ENCODE assay signal across 8 cellular contexts in the genomic region with DNA sequence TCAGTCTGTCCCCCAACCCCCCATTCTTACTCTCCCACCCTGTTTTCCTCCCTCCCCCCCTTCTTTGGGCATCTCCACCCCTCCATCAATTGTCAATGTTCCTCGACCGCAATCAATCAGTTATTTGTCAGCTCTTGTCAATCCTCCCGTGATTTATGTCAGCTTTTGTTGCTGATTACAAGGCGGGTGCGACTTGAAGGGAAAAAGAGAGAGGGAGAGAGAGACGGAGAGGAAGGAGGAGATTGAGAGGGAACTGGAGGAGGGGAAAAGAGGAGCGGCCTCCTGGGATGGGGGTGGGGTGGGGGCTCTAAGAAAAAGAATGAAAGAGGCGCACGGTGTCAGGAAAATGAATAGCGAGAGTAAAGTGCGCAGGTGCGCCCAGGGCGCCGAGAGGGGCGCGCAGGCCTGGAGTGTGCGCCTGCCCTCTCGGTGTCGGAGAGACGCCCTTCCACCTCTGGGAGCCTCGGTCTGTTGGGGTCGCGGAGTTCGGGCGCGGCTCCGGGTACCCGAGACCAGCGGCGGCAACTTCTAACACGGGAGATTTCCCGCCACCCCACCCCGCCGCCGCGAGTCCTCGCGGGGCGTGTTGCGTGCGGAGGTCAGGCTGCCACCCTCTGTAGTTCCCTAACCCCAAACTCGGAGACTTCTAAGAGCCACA. TPM values are rescaled to one million over a fixed set of nuclear protein-coding genes. Genes with fewer than 3 reads are reported as not detected.
DNase-seq lines count a peak whose midpoint lies in the region; ATAC-seq and TF ChIP-seq lines count a peak whose summit lies in the region.

No MANE protein-coding gene starts in this region.

- H3K27ac ChIP-seq in BLaER1 treated with 17β-estradiol and CSF1 and Interleukin-3, amounts not matched to agents 10 nM and 100 nM: peak overlapping the region in 6 of 11 experiments; percentile 26 to 93 (median 62); a peak in 12 of 22 replicates
- H3K27ac ChIP-seq in esophagus muscularis mucosa (replicated peaks in 1 of 4) (peak overlapping the region; percentile 99 to 100 (median 100)), neural cell (ENCODE audit: low read length) (peak overlapping the region; percentile 99)

- H3K4me1 ChIP-seq in BLaER1 treated with 17β-estradiol and CSF1 and Interleukin-3, amounts not matched to agents 10 nM and 100 nM: peaks cover 19 to 40% (median 33%) of the 10 kb centered on the region in 10 experiments
- H3K4me1 ChIP-seq in esophagus muscularis mucosa: peaks cover 19 to 57% (median 49%) of the 10 kb centered on the region in 4 donors

- H2AFZ ChIP-seq in neural cell (ENCODE audit: low read depth, low read length): no peak overlapping the region

- H3K36me3 ChIP-seq in BLaER1 treated with 17β-estradiol and CSF1 and Interleukin-3, amounts not matched to agents 10 nM and 100 nM: peaks cover 5 to 35% (median 10%) of the 10 kb centered on the region in 11 experiments; a peak in 15 of 22 replicates
- peaks cover 12 to 18% (median 13%) of the 10 kb centered on the region in 4 donors for H3K36me3 ChIP-seq in esophagus muscularis mucosa
- peaks cover 14% of the 10 kb centered on the region for H3K36me3 ChIP-seq in neural cell (ENCODE audit: insufficient read depth, low read length)

- intact Hi-C loops in esophagus muscularis mucosa (cut with DNase I): loop anchor here (5.0 to 10.0 kb wide), 4 partner anchors 215 to 900 kb away; no protein-coding TSS in a partner anchor

- no peak for ATAC-seq in HG02571 (IDR thresholded peaks at IDR 0.05; ENCODE audit: unreplicated experiment)

- peak; percentile 23 for TF ChIP-seq RAD21 in neural cell (conservative IDR thresholded peaks at IDR 0.05)

- under 1% methylated on average over 20 of the region's 42 CpGs for WGBS in esophagus muscularis mucosa

- peaks cover 5 to 40% (median 22%) of the 10 kb centered on the region in 11 experiments for H3K9me3 ChIP-seq in BLaER1 treated with 17β-estradiol and CSF1 and Interleukin-3, amounts not matched to agents 10 nM and 100 nM (replicated peaks in 1 of 11)
- H3K9me3 ChIP-seq in esophagus muscularis mucosa (no peaks in the 10 kb centered on the region), neural cell (ENCODE audit: low read length) (no peaks in the 10 kb centered on the region)

- H4K20me1 ChIP-seq in BLaER1 treated with 17β-estradiol and CSF1 and Interleukin-3, amounts not matched to agents 10 nM and 100 nM: peaks cover 8 to 59% (median 34%) of the 10 kb centered on the region in 11 experiments; a peak in 20 of 22 replicates
- H4K20me1 ChIP-seq in neural cell (ENCODE audit: insufficient read depth): peaks cover 20% of the 10 kb centered on the region

- peak overlapping the region; percentile 72 to 99 (median 86) for H3K4me3 ChIP-seq in BLaER1 treated with 17β-estradiol and CSF1 and Interleukin-3, amounts not matched to agents 10 nM and 100 nM
- H3K4me3 ChIP-seq in esophagus muscularis mucosa: peak overlapping the region; percentile 86 to 100 (median 96)
- peak overlapping the region; percentile 94 for H3K4me3 ChIP-seq in neural cell (ENCODE audit: low read length)

- DNase-seq in HK-2 (ENCODE audit: unreplicated experiment) (peak; percentile 79), SW480 (ENCODE audit: low spot score) (peak; percentile 62), esophagus muscularis mucosa (ENCODE audit: extremely low spot score) (no peak)
- DNase-seq in stimulated activated CD4-positive, alpha-beta T cell treated with anti-CD3 and anti-CD28 coated beads, Interleukin-1b, Interleukin-23, amount 100 ng/mL, for 48 hours: no peak
- DNase-seq in activated CD4-positive, CD25-positive, alpha-beta regulatory T cell (lab: John Stamatoyannopoulos, UW): no peak

- no peak for TF ChIP-seq POLR2A in esophagus muscularis mucosa (IDR thresholded peaks at IDR 0.05; ENCODE audit: low read depth)

- TF ChIP-seq CTCF in esophagus muscularis mucosa (IDR thresholded peaks at IDR 0.05): no peak
- no peak for TF ChIP-seq CTCF in neural cell (IDR thresholded peaks at IDR 0.05; ENCODE audit: poor library complexity, severe bottlenecking)

- no peak for TF ChIP-seq EP300 in esophagus muscularis mucosa (IDR thresholded peaks at IDR 0.05)
- peak; percentile 100 for TF ChIP-seq EP300 in neural cell (conservative IDR thresholded peaks at IDR 0.05; ENCODE audit: poor library complexity, severe bottlenecking)

- H3F3A ChIP-seq in neural cell (ENCODE audit: insufficient read depth, low read length, poor library complexity, severe bottlenecking): peaks cover 5% of the 10 kb centered on the region

- H3K9me2 ChIP-seq in neural cell (ENCODE audit: insufficient read depth, low read length): no peaks in the 10 kb centered on the region

- H3K27me3 ChIP-seq in BLaER1 treated with 17β-estradiol and CSF1 and Interleukin-3, amounts not matched to agents 10 nM and 100 nM: peaks cover 51 to 84% (median 73%) of the 10 kb centered on the region in 11 experiments
- H3K27me3 ChIP-seq in esophagus muscularis mucosa: peaks cover 0 to 11% (median 0%) of the 10 kb centered on the region in 4 donors
- peaks cover 60% of the 10 kb centered on the region for H3K27me3 ChIP-seq in neural cell (ENCODE audit: insufficient read depth, low read depth, low read length)

- peak overlapping the region; percentile 85 to 100 (median 97) for H3K4me2 ChIP-seq in BLaER1 treated with 17β-estradiol and CSF1 and Interleukin-3, amounts not matched to agents 10 nM and 100 nM
- H3K4me2 ChIP-seq in neural cell (ENCODE audit: low read length): peak overlapping the region; percentile 90

- H3K9ac ChIP-seq in BLaER1 treated with 17β-estradiol and CSF1 and Interleukin-3, amounts not matched to agents 10 nM and 100 nM: peak overlapping the region; percentile 53 to 91 (median 79)
- H3K9ac ChIP-seq in neural cell (ENCODE audit: low read length): peak overlapping the region; percentile 100

- H3K79me2 ChIP-seq in neural cell (replicated peaks; ENCODE audit: insufficient read depth, low read length): peaks cover 67% of the 10 kb centered on the region

TF ChIP-seq in neural cell, 6 proteins besides CTCF, POLR2A, EP300 and RAD21:
- TF ChIP-seq SMC3 (conservative IDR thresholded peaks at IDR 0.05; ENCODE audit: poor library complexity): peak; percentile 5
- TF ChIP-seq MXI1 (conservative IDR thresholded peaks at IDR 0.05; ENCODE audit: poor library complexity, severe bottlenecking): peak; percentile 42
- TF ChIP-seq TAF1 (IDR thresholded peaks at IDR 0.05; ENCODE audit: low read depth): peak; percentile 25
- TF ChIP-seq POLR2AphosphoS5 (IDR thresholded peaks at IDR 0.05): peak; percentile 91
- TF ChIP-seq, protein P1, sequence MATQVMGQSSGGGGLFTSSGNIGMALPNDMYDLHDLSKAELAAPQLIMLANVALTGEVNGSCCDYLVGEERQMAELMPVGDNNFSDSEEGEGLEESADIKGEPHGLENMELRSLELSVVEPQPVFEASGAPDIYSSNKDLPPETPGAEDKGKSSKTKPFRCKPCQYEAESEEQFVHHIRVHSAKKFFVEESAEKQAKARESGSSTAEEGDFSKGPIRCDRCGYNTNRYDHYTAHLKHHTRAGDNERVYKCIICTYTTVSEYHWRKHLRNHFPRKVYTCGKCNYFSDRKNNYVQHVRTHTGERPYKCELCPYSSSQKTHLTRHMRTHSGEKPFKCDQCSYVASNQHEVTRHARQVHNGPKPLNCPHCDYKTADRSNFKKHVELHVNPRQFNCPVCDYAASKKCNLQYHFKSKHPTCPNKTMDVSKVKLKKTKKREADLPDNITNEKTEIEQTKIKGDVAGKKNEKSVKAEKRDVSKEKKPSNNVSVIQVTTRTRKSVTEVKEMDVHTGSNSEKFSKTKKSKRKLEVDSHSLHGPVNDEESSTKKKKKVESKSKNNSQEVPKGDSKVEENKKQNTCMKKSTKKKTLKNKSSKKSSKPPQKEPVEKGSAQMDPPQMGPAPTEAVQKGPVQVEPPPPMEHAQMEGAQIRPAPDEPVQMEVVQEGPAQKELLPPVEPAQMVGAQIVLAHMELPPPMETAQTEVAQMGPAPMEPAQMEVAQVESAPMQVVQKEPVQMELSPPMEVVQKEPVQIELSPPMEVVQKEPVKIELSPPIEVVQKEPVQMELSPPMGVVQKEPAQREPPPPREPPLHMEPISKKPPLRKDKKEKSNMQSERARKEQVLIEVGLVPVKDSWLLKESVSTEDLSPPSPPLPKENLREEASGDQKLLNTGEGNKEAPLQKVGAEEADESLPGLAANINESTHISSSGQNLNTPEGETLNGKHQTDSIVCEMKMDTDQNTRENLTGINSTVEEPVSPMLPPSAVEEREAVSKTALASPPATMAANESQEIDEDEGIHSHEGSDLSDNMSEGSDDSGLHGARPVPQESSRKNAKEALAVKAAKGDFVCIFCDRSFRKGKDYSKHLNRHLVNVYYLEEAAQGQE (IDR thresholded peaks at IDR 0.05; ENCODE audit: borderline replicate concordance): peak; percentile 81
- TF ChIP-seq EZH2 (IDR thresholded peaks at IDR 0.05; ENCODE audit: borderline replicate concordance, insufficient read depth, low read length, poor library complexity, severe bottlenecking): no peak

RNA-seq across cellular contexts. Expression of a gene that starts 1.1 kb away (rescaled TPM):
- total RNA-seq in esophagus muscularis mucosa: 100 to 1,000 TPM in 1 of 4 donors, 10 to 100 TPM in 3; 21.2 to 101 (median 65.1) TPM
- polyA plus RNA-seq in neural cell: 41.4 and 49.9 TPM in 2 replicates
- 89.5 and 107 TPM in 2 replicates for polyA minus RNA-seq in neural cell

RNA-seq across cellular contexts. Expression of a gene that starts 28.8 kb away (rescaled TPM):
- total RNA-seq in esophagus muscularis mucosa: 10 to 100 TPM; 14.3 to 34.9 (median 26.5) TPM
- polyA plus RNA-seq in neural cell: 5.6 and 8.4 TPM in 2 replicates
- polyA minus RNA-seq in neural cell: 16.6 and 21.2 TPM in 2 replicates

Comparison
In these comparisons a context has a peak if more than half of its experiments do, and no peak if none do; other contexts are left out.
1. DNase-seq: peak in HK-2 (single experiment) and SW480 (single experiment); none in esophagus muscularis mucosa (single experiment), stimulated activated CD4-positive, alpha-beta T cell treated with anti-CD3 and anti-CD28 coated beads, Interleukin-1b, Interleukin-23, amount 100 ng/mL, for 48 hours (single experiment) and activated CD4-positive, CD25-positive, alpha-beta regulatory T cell (0 of 4).
2. Peak in every context shown above with its lines, with median percentiles within 50 percentile points of each other: H3K27ac ChIP-seq and H3K4me3 ChIP-seq.